In the genomic region with DNA sequence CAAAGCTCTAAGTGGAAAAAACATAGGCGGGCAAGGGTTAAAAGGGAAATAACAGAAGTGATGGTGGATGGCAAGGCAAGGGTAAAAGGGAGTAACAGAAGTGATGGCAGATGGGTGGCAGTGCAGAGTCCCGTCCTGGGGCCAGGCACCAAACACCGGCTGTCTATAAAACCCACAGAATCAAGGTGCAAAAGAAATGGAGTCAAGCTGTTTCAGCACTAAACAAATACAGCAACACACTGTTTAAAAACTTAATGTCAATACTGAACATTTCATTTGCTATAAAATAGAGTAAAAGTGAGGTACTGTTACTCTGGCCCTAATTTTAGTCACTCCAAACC, we compare ENCODE assay signal across 19 cellular contexts.
DNase-seq lines count a peak whose midpoint lies in the region; ATAC-seq and TF ChIP-seq lines count a peak whose summit lies in the region.
"Had no signal": no experiment of that assay in that cellular context is flagged by ENCODE, and none has a peak within 500 bp of the region (broad histone marks: within the 10 kb centered on the region; RNA-seq: fewer than 3 reads in every experiment).

No MANE protein-coding gene starts in this region.

- H3K36me3 Mint-ChIP-seq in activated T-cell treated with anti-CD3 and anti-CD28 coated beads, Interleukin-2, amount 50 U/mL, for 24 hours (ENCODE audit: low read depth): peaks cover 18% of the 10 kb centered on the region
- H3K36me3 Mint-ChIP-seq in activated T-cell treated with anti-CD3 and anti-CD28 coated beads, Interleukin-2, amount 50 U/mL, for 4 hours (ENCODE audit: insufficient read depth): peaks cover 10% of the 10 kb centered on the region
- H3K36me3 Mint-ChIP-seq in immature natural killer cell: peaks cover 4 to 8% (median 5%) of the 10 kb centered on the region in 3 donors
- H3K36me3 Mint-ChIP-seq: activated naive CD4-positive, alpha-beta T cell treated with anti-CD3 and anti-CD28 coated beads, Interleukin-2, amount 10 ng/mL, durations not matched to agents 7 days and 5 days; brain had no signal

- no peak overlapping the region for H3K4me3 ChIP-seq in urinary bladder (ENCODE audit: low read depth, low read length)
- H3K4me3 ChIP-seq in testis: no peak overlapping the region
- H3K4me3 ChIP-seq: GM23248, SJSA1, tibial nerve had no signal

- H3K36me3 ChIP-seq in urinary bladder (ENCODE audit: insufficient read depth) (no peaks in the 10 kb centered on the region), testis (ENCODE audit: low read depth, missing control alignments) (no peaks in the 10 kb centered on the region)
- H3K36me3 ChIP-seq: SJSA1 had no signal

- H3K4me3 Mint-ChIP-seq in activated T-cell treated with anti-CD3 and anti-CD28 coated beads, Interleukin-2, amount 50 U/mL, for 24 hours: no peak overlapping the region
- no peak overlapping the region for H3K4me3 Mint-ChIP-seq in activated T-cell treated with anti-CD3 and anti-CD28 coated beads, Interleukin-2, amount 50 U/mL, for 4 hours
- H3K4me3 Mint-ChIP-seq in immature natural killer cell: peak overlapping the region in 4 of 5 donors; percentile 9 to 47 (median 31)
- H3K4me3 Mint-ChIP-seq: activated naive CD4-positive, alpha-beta T cell treated with anti-CD3 and anti-CD28 coated beads, Interleukin-2, amount 10 ng/mL, durations not matched to agents 7 days and 5 days; brain; dendritic cell treated with granulocyte-macrophage colony-stimulating factor and Interleukin-4, amounts not matched to agents 40 ng/mL and 50 ng/mL, for 4 days had no signal

- H3K27ac ChIP-seq in urinary bladder (ENCODE audit: low read depth) (peak overlapping the region; percentile 29), testis (no peak overlapping the region)
- H3K27ac ChIP-seq: SJSA1, tibial nerve had no signal

- no peaks in the 10 kb centered on the region for H3K9me3 ChIP-seq in testis
- H3K9me3 ChIP-seq: SJSA1, tibial nerve had no signal

- TF ChIP-seq CTCF in testis (IDR thresholded peaks at IDR 0.05): no peak

- H3K27ac Mint-ChIP-seq in activated T-cell treated with anti-CD3 and anti-CD28 coated beads, Interleukin-2, amount 50 U/mL, for 24 hours: peak overlapping the region; percentile 79
- H3K27ac Mint-ChIP-seq in immature natural killer cell: peak overlapping the region in 5 of 6 donors; percentile 27 to 61 (median 36)
- H3K27ac Mint-ChIP-seq: activated naive CD4-positive, alpha-beta T cell treated with anti-CD3 and anti-CD28 coated beads, Interleukin-2, amount 10 ng/mL, durations not matched to agents 7 days and 5 days; brain; dendritic cell treated with granulocyte-macrophage colony-stimulating factor and Interleukin-4, amounts not matched to agents 40 ng/mL and 50 ng/mL, for 4 days had no signal

- peaks cover 2% of the 10 kb centered on the region for H3K4me1 ChIP-seq in urinary bladder (ENCODE audit: insufficient read depth)
- H3K4me1 ChIP-seq in testis: no peaks in the 10 kb centered on the region
- H3K4me1 ChIP-seq: SJSA1 had no signal

- ATAC-seq in activated T-cell treated with anti-CD3 and anti-CD28 coated beads, Interleukin-2, amount 50 U/mL, for 4 hours: no peak
- ATAC-seq in GM21423 (IDR thresholded peaks at IDR 0.05; ENCODE audit: unreplicated experiment): no peak
- ATAC-seq: activated CD4-positive, CD25-positive, alpha-beta regulatory T cell treated with anti-CD3 and anti-CD28 coated beads, Interleukin-2, amount 50 U/mL, for 24 hours had no signal

- WGBS in urinary bladder: 66% methylated on average over 3 of the region's 3 CpGs
- 86 to 91% methylated on average over 3 of the region's 3 CpGs for WGBS in testis, 2 donors

- H3K4me1 Mint-ChIP-seq in activated T-cell treated with anti-CD3 and anti-CD28 coated beads, Interleukin-2, amount 50 U/mL, for 24 hours (ENCODE audit: low read depth): peaks cover 25% of the 10 kb centered on the region
- H3K4me1 Mint-ChIP-seq in activated T-cell treated with anti-CD3 and anti-CD28 coated beads, Interleukin-2, amount 50 U/mL, for 4 hours (ENCODE audit: low read depth): peaks cover 16% of the 10 kb centered on the region
- H3K4me1 Mint-ChIP-seq in immature natural killer cell: peaks cover 32 to 49% of the 10 kb centered on the region in 2 donors
- H3K4me1 Mint-ChIP-seq: brain had no signal

- no peaks in the 10 kb centered on the region for H3K27me3 ChIP-seq in testis
- H3K27me3 ChIP-seq: SJSA1, tibial nerve had no signal

- intact Hi-C loops in testis (cut with DNase I; ENCODE audit: low total_unique reads): no loop called here

- peaks cover 4% of the 10 kb centered on the region for H3K9me3 Mint-ChIP-seq in activated T-cell treated with anti-CD3 and anti-CD28 coated beads, Interleukin-2, amount 50 U/mL, for 24 hours
- peaks cover 3% of the 10 kb centered on the region for H3K9me3 Mint-ChIP-seq in activated T-cell treated with anti-CD3 and anti-CD28 coated beads, Interleukin-2, amount 50 U/mL, for 4 hours
- no peaks in the 10 kb centered on the region for H3K9me3 Mint-ChIP-seq in immature natural killer cell
- H3K9me3 Mint-ChIP-seq: activated naive CD4-positive, alpha-beta T cell treated with anti-CD3 and anti-CD28 coated beads, Interleukin-2, amount 10 ng/mL, durations not matched to agents 7 days and 5 days; brain; dendritic cell treated with granulocyte-macrophage colony-stimulating factor and Interleukin-4, amounts not matched to agents 40 ng/mL and 50 ng/mL, for 4 days had no signal

- H3K27me3 Mint-ChIP-seq in activated T-cell treated with anti-CD3 and anti-CD28 coated beads, Interleukin-2, amount 50 U/mL, for 24 hours: no peaks in the 10 kb centered on the region
- no peaks in the 10 kb centered on the region for H3K27me3 Mint-ChIP-seq in activated T-cell treated with anti-CD3 and anti-CD28 coated beads, Interleukin-2, amount 50 U/mL, for 4 hours (ENCODE audit: low read depth)
- peaks cover 0 to 2% (median 0%) of the 10 kb centered on the region in 3 donors for H3K27me3 Mint-ChIP-seq in immature natural killer cell (ENCODE audit: low read depth in 3 of 3)
- H3K27me3 Mint-ChIP-seq: activated naive CD4-positive, alpha-beta T cell treated with anti-CD3 and anti-CD28 coated beads, Interleukin-2, amount 10 ng/mL, durations not matched to agents 7 days and 5 days; brain; dendritic cell treated with granulocyte-macrophage colony-stimulating factor and Interleukin-4, amounts not matched to agents 40 ng/mL and 50 ng/mL, for 4 days had no signal

- no peak for TF ChIP-seq POLR2A in testis (IDR thresholded peaks at IDR 0.05)

- DNase-seq in activated T-cell treated with anti-CD3 and anti-CD28 coated beads, Interleukin-2, amount 50 U/mL, for 24 hours: no peak
- DNase-seq in activated T-cell treated with anti-CD3 and anti-CD28 coated beads, Interleukin-2, amount 50 U/mL, for 4 hours: no peak
- DNase-seq in NCI-H2171 treated with DMSO at 0.1 percent for 48 hours (lab: John Stamatoyannopoulos, UW): peak; percentile 83
- DNase-seq in immature natural killer cell: peak; percentile 4 to 19 (median 14)
- no peak for DNase-seq in testis
- DNase-seq in NCI-H1417 (lab: John Stamatoyannopoulos, UW): no peak
- DNase-seq: activated CD8-positive, alpha-beta memory T cell treated with anti-CD3 and anti-CD28 coated beads, Interleukin-2, amount 50 U/mL, for 4 hours; activated naive CD4-positive, alpha-beta T cell treated with anti-CD3 and anti-CD28 coated beads, Interleukin-2, amount 10 ng/mL, durations not matched to agents 7 days and 5 days; NCI-H2107; stimulated activated CD4-positive, alpha-beta T cell treated with anti-CD3 and anti-CD28 coated beads, Interleukin-12 subunit alpha, Interleukin-12 subunit beta, amount 100 ng/mL, for 4 hours; T1000 had no signal

Comparison
In these comparisons a context has a peak if more than half of its experiments do, and no peak if none do; other contexts are left out.
1. DNase-seq: peak in NCI-H2171 treated with DMSO at 0.1 percent for 48 hours (single experiment) and immature natural killer cell (3 of 3); none in activated T-cell treated with anti-CD3 and anti-CD28 coated beads, Interleukin-2, amount 50 U/mL, for 24 hours (single experiment), activated T-cell treated with anti-CD3 and anti-CD28 coated beads, Interleukin-2, amount 50 U/mL, for 4 hours (single experiment), testis (single experiment) and NCI-H1417 (0 of 3).
2. H3K4me3 Mint-ChIP-seq: peak in immature natural killer cell (4 of 5); none in activated T-cell treated with anti-CD3 and anti-CD28 coated beads, Interleukin-2, amount 50 U/mL, for 24 hours (single experiment) and activated T-cell treated with anti-CD3 and anti-CD28 coated beads, Interleukin-2, amount 50 U/mL, for 4 hours (single experiment).